Comparison of ENCODE assay signal across 27 cellular contexts in genomic region chr6:33714385-33715040, GRCh38. TPM values are rescaled to one million over a fixed set of nuclear protein-coding genes. Genes with fewer than 3 reads are reported as not detected.
DNase-seq lines count a peak whose midpoint lies in the region; ATAC-seq and TF ChIP-seq lines count a peak whose summit lies in the region.
"Had no signal": no experiment of that assay in that cellular context is flagged by ENCODE, and none has a peak within 500 bp of the region (broad histone marks: within the 10 kb centered on the region; RNA-seq: fewer than 3 reads in every experiment).

No MANE protein-coding gene starts in this region.

- DNase-seq in NCI-H510A treated with DMSO at 0.1 percent for 48 hours (lab: John Stamatoyannopoulos, UW) = peak; percentile 36
- DNase-seq in NCI-H510A (lab: John Stamatoyannopoulos, UW) = no peak
- peak; percentile 15 for DNase-seq in NCI-H2196 treated with DMSO at 0.1 percent for 48 hours (lab: John Stamatoyannopoulos, UW; ENCODE audit: unreplicated experiment)
- no peak for DNase-seq in left lobe of liver (ENCODE audit: low spot score)
- DNase-seq in uterus = no peak
- DNase-seq in SW 1271 (lab: John Stamatoyannopoulos, UW) = no peak
- DNase-seq in NCI-H1930 (lab: John Stamatoyannopoulos, UW) = no peak
- DNase-seq in dorsolateral prefrontal cortex = no peak
- DNase-seq: activated CD4-positive, alpha-beta T cell treated with anti-CD3 and anti-CD28 coated beads for 36 hours; activated CD8-positive, alpha-beta T cell treated with anti-CD3 and anti-CD28 coated beads, Interleukin-2, amount 10 ng/mL, durations not matched to agents 7 days and 5 days; amygdala; brain microvascular endothelial cell; CD8-positive, alpha-beta T cell; DMS 273 treated with DMSO at 0.1 percent for 48 hours; foreskin melanocyte; kidney glomerular epithelial cell; mucosa of descending colon; natural killer cell; NCI-H1105 treated with DMSO at 0.1 percent for 48 hours; NCI-H187 treated with DMSO at 0.1 percent for 48 hours; occipital lobe; SIG-M5 had no signal

- H3K36me3 ChIP-seq in uterus = no peaks in the 10 kb centered on the region
- H3K36me3 ChIP-seq: brain microvascular endothelial cell had no signal

- peak; percentile 40 for ATAC-seq in left lobe of liver
- ATAC-seq: A549; activated CD4-positive, alpha-beta T cell treated with anti-CD3 and anti-CD28 coated beads for 36 hours; activated CD8-positive, alpha-beta T cell treated with anti-CD3 and anti-CD28 coated beads, Interleukin-2, amount 10 ng/mL, durations not matched to agents 7 days and 5 days; activated naive CD4-positive, alpha-beta T cell treated with anti-CD3 and anti-CD28 coated beads, Interleukin-2, amount 50 U/mL, for 72 hours; CD8-positive, alpha-beta T cell; HCT116; mucosa of descending colon; natural killer cell; stimulated activated memory B cell treated with anti-CD40 and anti-IgM and Interleukin-4, amounts not matched to agents 10 μg/mL and 1 μg/mL and 100 μg/mL, for 72 hours had no signal

- no peaks in the 10 kb centered on the region for H3K9me3 ChIP-seq in uterus
- H3K9me3 ChIP-seq: A549, mucosa of descending colon had no signal

- intact Hi-C loops in uterus (cut with DNase I; ENCODE audit: low total_unique reads) = no loop called here
- intact Hi-C loops in dorsolateral prefrontal cortex (cut with DNase I) = loop anchor here (5.0 to 10.0 kb wide), 6 partner anchors 48 to 443 kb away; partner anchors contain the start of genes LEMD2 (in 2 of the 2) and ZBTB9 (in 1 of the 2)

- H3K27me3 ChIP-seq in uterus = no peaks in the 10 kb centered on the region
- no peaks in the 10 kb centered on the region for H3K27me3 ChIP-seq in dorsolateral prefrontal cortex

- H3K4me3 ChIP-seq in uterus (no peak overlapping the region), dorsolateral prefrontal cortex (no peak overlapping the region)
- H3K4me3 ChIP-seq: A549, mucosa of descending colon had no signal

- TF ChIP-seq CTCF in uterus (IDR thresholded peaks at IDR 0.05) = no peak
- no peak for TF ChIP-seq CTCF in dorsolateral prefrontal cortex (IDR thresholded peaks at IDR 0.05 in 54 of 56, conservative IDR thresholded peaks at IDR 0.05 in 2 of 56; ENCODE audit: low read depth in 1 of 56, partially characterized antibody in 56 of 56)

- TF ChIP-seq POLR2A in uterus (IDR thresholded peaks at IDR 0.05) = no peak

- H3K27ac ChIP-seq in uterus (no peak overlapping the region), dorsolateral prefrontal cortex (no peak overlapping the region)
- H3K27ac ChIP-seq: A549, brain microvascular endothelial cell had no signal

- peaks cover 5 to 9% of the 10 kb centered on the region in 2 donors for H3K4me1 ChIP-seq in uterus

RNA-seq across cellular contexts. Expression of gene UQCC2, which starts 3.0 kb away (rescaled TPM):
- total RNA-seq in left lobe of liver (34.9 TPM), uterus (10 to 100 TPM in 3 of 4 donors, 1 to 10 TPM in 1; 10.0 to 63.2 (median 30.9) TPM), dorsolateral prefrontal cortex (10 to 100 TPM; 32.1 to 86.2 (median 53.0) TPM)

RNA-seq across cellular contexts. Expression of gene IP6K3, which starts 32.2 kb away (rescaled TPM):
- 4.1 TPM for total RNA-seq in left lobe of liver
- 1 to 10 TPM in 3 of 4 donors, not detected in 1; 1.9 to 6.1 (median 5.5) TPM for total RNA-seq in uterus
- 10 to 100 TPM in 52 of 120 experiments, 1 to 10 TPM in 68; 1.1 to 55.5 (median 9.0) TPM for total RNA-seq in dorsolateral prefrontal cortex
- total RNA-seq: activated CD4-positive, alpha-beta T cell treated with anti-CD3 and anti-CD28 coated beads for 36 hours; activated CD8-positive, alpha-beta T cell treated with anti-CD3 and anti-CD28 coated beads, Interleukin-2, amount 10 ng/mL, durations not matched to agents 7 days and 5 days; activated naive CD4-positive, alpha-beta T cell treated with anti-CD3 and anti-CD28 coated beads, Interleukin-2, amount 50 U/mL, for 72 hours; CD8-positive, alpha-beta T cell; lung microvascular endothelial cell; natural killer cell; occipital lobe had no signal

Comparison
In these comparisons a context has a peak if more than half of its experiments do, and no peak if none do; other contexts are left out.
1. DNase-seq: peak in NCI-H510A treated with DMSO at 0.1 percent for 48 hours (single experiment) and NCI-H2196 treated with DMSO at 0.1 percent for 48 hours (single experiment); none in NCI-H510A (single experiment), left lobe of liver (single experiment), uterus (0 of 2), SW 1271 (0 of 2), NCI-H1930 (0 of 2) and dorsolateral prefrontal cortex (0 of 10).